In the genomic region with DNA sequence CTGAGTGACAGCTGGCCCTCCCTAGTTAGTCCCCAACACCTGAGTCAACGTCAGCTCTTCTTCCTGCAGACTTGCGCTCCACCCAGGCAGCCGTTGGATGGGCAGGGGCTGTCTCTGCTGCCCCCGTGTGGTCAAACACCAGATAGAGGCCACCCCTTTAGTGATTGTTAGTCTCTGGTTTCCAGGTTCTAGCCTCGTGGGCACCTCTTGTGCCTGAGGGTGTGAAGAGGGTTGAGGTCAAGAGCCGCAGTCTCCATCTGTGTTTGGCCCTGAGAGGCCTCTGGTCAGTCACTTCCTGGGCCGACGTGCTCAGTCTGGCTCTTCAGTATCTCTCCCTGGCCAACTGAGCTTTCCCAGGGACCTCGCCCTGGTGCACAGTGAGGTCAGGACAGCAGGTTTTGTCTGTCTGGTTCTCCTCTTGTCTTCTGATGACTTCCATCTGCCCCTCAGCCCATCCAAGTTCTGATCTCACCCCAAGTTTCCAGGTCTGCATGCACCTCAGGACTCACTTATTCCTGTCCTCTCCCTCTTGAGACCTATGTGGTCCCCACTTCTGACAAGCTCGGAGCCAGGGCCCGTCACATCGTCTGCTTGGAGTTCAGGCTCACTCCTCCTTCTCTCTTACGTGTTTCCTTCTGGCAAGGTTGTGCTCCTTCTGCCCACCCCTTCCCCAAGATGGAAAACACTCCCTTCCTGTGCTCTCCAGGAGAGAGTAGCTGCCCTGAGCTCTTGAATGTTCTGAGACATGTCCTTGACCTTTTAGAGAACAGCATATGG, we compare ENCODE assay signal across 9 cellular contexts. TPM values are rescaled to one million over a fixed set of nuclear protein-coding genes. Genes with fewer than 3 reads are reported as not detected.
DNase-seq lines count a peak whose midpoint lies in the region; ATAC-seq, FAIRE-seq and TF ChIP-seq lines count a peak whose summit lies in the region.
"Had no signal": no experiment of that assay in that cellular context is flagged by ENCODE, and none has a peak within 500 bp of the region (broad histone marks: within the 10 kb centered on the region; RNA-seq: fewer than 3 reads in every experiment).

No MANE protein-coding gene starts in this region.

- H3K9me3 ChIP-seq in SJCRH30 (replicated peaks) (no peaks in the 10 kb centered on the region), cardiac muscle cell (ENCODE audit: low read depth) (no peaks in the 10 kb centered on the region), small intestine (ENCODE audit: control insufficient read depth, low read depth) (no peaks in the 10 kb centered on the region)

- H3K4me3 ChIP-seq in SJCRH30 (no peak overlapping the region), cardiac muscle cell (no peak overlapping the region), small intestine (ENCODE audit: low read depth in 1 of 2, low read length in 2 of 2) (no peak overlapping the region)
- H3K4me3 ChIP-seq: SK-N-MC had no signal

- peak; percentile 82 for DNase-seq in D341Med (ENCODE audit: low spot score)
- peak; percentile 88 for DNase-seq in HT-29 (ENCODE audit: low spot score)
- DNase-seq in SJCRH30: peak; percentile 58 to 75
- peak; percentile 85 for DNase-seq in activated effector memory CD4-positive, alpha-beta T cell treated with anti-CD3 and anti-CD28 coated beads, Interleukin-2, amount 50 U/mL, for 16 hours
- peak; percentile 61 to 75 for DNase-seq in cardiac muscle cell (ENCODE audit: low read depth in 1 of 2, low spot score in 1 of 2)
- DNase-seq in small intestine: peak; percentile 74

- H3K4me1 ChIP-seq in SJCRH30 (no peaks in the 10 kb centered on the region), cardiac muscle cell (ENCODE audit: low read depth) (no peaks in the 10 kb centered on the region), small intestine (ENCODE audit: control insufficient read depth in 2 of 2, insufficient read depth in 1 of 2, low read depth in 1 of 2, low read length in 1 of 2) (peaks cover 2 to 3% of the 10 kb centered on the region in 2 donors)

- H3K36me3 ChIP-seq in SJCRH30: peaks cover 18% of the 10 kb centered on the region; the same call in 1 of the 2 replicates
- peaks cover 10% of the 10 kb centered on the region for H3K36me3 ChIP-seq in cardiac muscle cell
- H3K36me3 ChIP-seq in small intestine (ENCODE audit: control insufficient read depth in 2 of 2, insufficient read depth in 2 of 2, low read length in 2 of 2): peaks cover 0 to 4% of the 10 kb centered on the region in 2 donors

- H3K27ac ChIP-seq in SJCRH30 (no peak overlapping the region), cardiac muscle cell (no peak overlapping the region), small intestine (ENCODE audit: low read depth in 1 of 2, low read length in 1 of 2) (no peak overlapping the region)
- H3K27ac ChIP-seq: SK-N-MC had no signal

- TF ChIP-seq CTCF in cardiac muscle cell (IDR thresholded peaks at IDR 0.05; ENCODE audit: low read depth, low read length): peak; percentile 83

- FAIRE-seq in small intestine (lab: Jason Lieb, UNC): no peak

- H3K27me3 ChIP-seq in SJCRH30: no peaks in the 10 kb centered on the region
- no peaks in the 10 kb centered on the region for H3K27me3 ChIP-seq in cardiac muscle cell
- H3K27me3 ChIP-seq in small intestine (ENCODE audit: control insufficient read depth in 2 of 2, insufficient read depth in 2 of 2, low read length in 2 of 2): no peaks in the 10 kb centered on the region

- ATAC-seq in HG02571 (IDR thresholded peaks at IDR 0.05; ENCODE audit: unreplicated experiment): no peak
- ATAC-seq in GM21447 (IDR thresholded peaks at IDR 0.05; ENCODE audit: unreplicated experiment): no peak

- WGBS in small intestine, 3 donors: 46 to 55% (median 50%) methylated on average over 13 of the region's 13 CpGs

RNA-seq across cellular contexts. Expression of gene CD276, which starts 20.9 kb away (rescaled TPM):
- total RNA-seq in HT-29 (2014; rRNA removed; shearing (Covaris generic)): 70.6 and 84.1 TPM in 2 replicates
- total RNA-seq in SJCRH30 (2014; rRNA removed; shearing (Covaris generic)): 87.3 and 92.9 TPM in 2 replicates
- total RNA-seq in cardiac muscle cell: 119 and 172 TPM in 2 replicates
- polyA plus RNA-seq in cardiac muscle cell (127 and 146 TPM in 2 replicates), small intestine (10 to 100 TPM in 2 of 3 donors, 1 to 10 TPM in 1; 7.8 to 40.7 (median 10.3) TPM)

RNA-seq across cellular contexts. Expression of gene INSYN1, which starts 48.1 kb away (rescaled TPM):
- total RNA-seq in HT-29 (2014; rRNA removed; shearing (Covaris generic)): not detected in 2 replicates
- total RNA-seq in SJCRH30 (2014; rRNA removed; shearing (Covaris generic)): 0.05 TPM in 1 of 2 replicates, not detected in the other
- total RNA-seq in cardiac muscle cell: 9.6 and 15.8 TPM in 2 replicates
- polyA plus RNA-seq in cardiac muscle cell (5.4 and 9.2 TPM in 2 replicates), small intestine (1 to 10 TPM in 2 of 3 donors, not detected in 1; 1.9 TPM)

Comparison
In these comparisons a context has a peak if more than half of its experiments do, and no peak if none do; other contexts are left out.
1. RNA of gene INSYN1, which starts 48.1 kb away (total RNA-seq): 9.6 to 15.8 TPM in cardiac muscle cell; not detected in HT-29 and 0.05 TPM in SJCRH30; every median in the first group is over 10 times any median in the second.
2. Peak in every context shown above with its lines, with median percentiles within 50 percentile points of each other: DNase-seq.